ENCODE assay signal across 20 cellular contexts in genomic region chr22:35307892-35308291, GRCh38. TPM values are rescaled to one million over a fixed set of nuclear protein-coding genes. Genes with fewer than 3 reads are reported as not detected.
DNase-seq lines count a peak whose midpoint lies in the region; ATAC-seq and TF ChIP-seq lines count a peak whose summit lies in the region.
"Had no signal": no experiment of that assay in that cellular context is flagged by ENCODE, and none has a peak within 500 bp of the region (broad histone marks: within the 10 kb centered on the region; RNA-seq: fewer than 3 reads in every experiment).

No MANE protein-coding gene starts in this region.

- no peaks in the 10 kb centered on the region for H3K79me2 ChIP-seq in OCI-LY3 (ENCODE audit: low read length)

- no peak overlapping the region for H3K4me2 ChIP-seq in OCI-LY3 (ENCODE audit: low read length)

- H3K36me3 Mint-ChIP-seq in activated T-cell treated with anti-CD3 and anti-CD28 coated beads, Interleukin-2, amount 50 U/mL, for 72 hours (ENCODE audit: insufficient read depth in 2 of 2) = no peaks in the 10 kb centered on the region
- H3K36me3 Mint-ChIP-seq in endothelial cell (ENCODE audit: low read depth, unreplicated experiment) = no peaks in the 10 kb centered on the region
- H3K36me3 Mint-ChIP-seq in stimulated activated effector memory CD8-positive, alpha-beta T cell treated with anti-CD3 and anti-CD28 coated beads, Interleukin-12 subunit alpha, Interleukin-12 subunit beta, amount 100 ng/mL, for 72 hours = peaks cover 4% of the 10 kb centered on the region

- no peaks in the 10 kb centered on the region for H3K27me3 Mint-ChIP-seq in activated T-cell treated with anti-CD3 and anti-CD28 coated beads, Interleukin-2, amount 50 U/mL, for 72 hours (ENCODE audit: low read depth)
- peaks cover 4% of the 10 kb centered on the region for H3K27me3 Mint-ChIP-seq in endothelial cell (ENCODE audit: unreplicated experiment)
- H3K27me3 Mint-ChIP-seq: IgD-negative memory B cell, progenitor cell of endocrine pancreas had no signal

- no peaks in the 10 kb centered on the region for H3K36me3 ChIP-seq in OCI-LY3 (replicated peaks; ENCODE audit: low read depth, low read length)
- H3K36me3 ChIP-seq: vagina had no signal

- H3K27ac ChIP-seq in OCI-LY3 (ENCODE audit: low read length) = peak overlapping the region; percentile 82; the same call in 1 of the 2 replicates
- no peak overlapping the region for H3K27ac ChIP-seq in foreskin keratinocyte
- H3K27ac ChIP-seq: vagina had no signal

- H4K20me1 ChIP-seq in OCI-LY3 (ENCODE audit: insufficient read depth, low read length) = no peaks in the 10 kb centered on the region

- H2AFZ ChIP-seq in OCI-LY3 (ENCODE audit: low read depth, low read length) = no peak overlapping the region

- DNase-seq in activated T-cell treated with anti-CD3 and anti-CD28 coated beads, Interleukin-2, amount 50 U/mL, for 72 hours = no peak
- DNase-seq in activated T-cell treated with anti-CD3 and anti-CD28 coated beads for 4 hours (no peak), endothelial cell (ENCODE audit: low spot score) (peak; percentile 1), foreskin keratinocyte (no peak)
- DNase-seq in stimulated activated effector memory CD8-positive, alpha-beta T cell treated with anti-CD3 and anti-CD28 coated beads, Interleukin-12 subunit alpha, Interleukin-12 subunit beta, amount 100 ng/mL, for 72 hours (ENCODE audit: low spot score in 2 of 2) = no peak
- DNase-seq: C1 segment of cervical spinal cord; central memory CD4-positive, alpha-beta T cell; DMS 273 treated with DMSO at 0.1 percent for 48 hours; effector CD4-positive, alpha-beta T cell; mesenchymal stem cell; nephron progenitor cell; Right ventricle myocardium superior; stimulated activated CD4-positive, alpha-beta T cell treated with anti-CD3 and anti-CD28 coated beads, Interleukin-4, amount 100 ng/mL, for 1 hour had no signal

- no peaks in the 10 kb centered on the region for H3K9me3 ChIP-seq in OCI-LY3 (ENCODE audit: insufficient read depth, low read length)
- H3K9me3 ChIP-seq: vagina had no signal

- H3K9me3 Mint-ChIP-seq in activated T-cell treated with anti-CD3 and anti-CD28 coated beads, Interleukin-2, amount 50 U/mL, for 72 hours = no peaks in the 10 kb centered on the region
- no peaks in the 10 kb centered on the region for H3K9me3 Mint-ChIP-seq in endothelial cell (ENCODE audit: unreplicated experiment)
- no peaks in the 10 kb centered on the region for H3K9me3 Mint-ChIP-seq in stimulated activated effector memory CD8-positive, alpha-beta T cell treated with anti-CD3 and anti-CD28 coated beads, Interleukin-12 subunit alpha, Interleukin-12 subunit beta, amount 100 ng/mL, for 72 hours
- H3K9me3 Mint-ChIP-seq: IgD-negative memory B cell, nephron progenitor cell had no signal

- no peak overlapping the region for H3K9ac ChIP-seq in OCI-LY3 (ENCODE audit: low read length)

- peaks cover 95% of the 10 kb centered on the region for H3K4me1 Mint-ChIP-seq in activated T-cell treated with anti-CD3 and anti-CD28 coated beads, Interleukin-2, amount 50 U/mL, for 72 hours (ENCODE audit: low read depth)
- peaks cover 27% of the 10 kb centered on the region for H3K4me1 Mint-ChIP-seq in endothelial cell (ENCODE audit: unreplicated experiment)
- peaks cover 83% of the 10 kb centered on the region for H3K4me1 Mint-ChIP-seq in stimulated activated effector memory CD8-positive, alpha-beta T cell treated with anti-CD3 and anti-CD28 coated beads, Interleukin-12 subunit alpha, Interleukin-12 subunit beta, amount 100 ng/mL, for 72 hours

- H3K4me3 ChIP-seq in OCI-LY3 (ENCODE audit: low read length) = no peak overlapping the region
- H3K4me3 ChIP-seq: skin epidermis, vagina had no signal

- no peak for TF ChIP-seq CTCF in OCI-LY3 (IDR thresholded peaks at IDR 0.05; ENCODE audit: low read depth, low read length)
- TF ChIP-seq CTCF in endothelial cell (IDR thresholded peaks at IDR 0.05; ENCODE audit: unreplicated experiment) = no peak
- TF ChIP-seq CTCF in foreskin keratinocyte (conservative IDR thresholded peaks at IDR 0.05) = no peak

- H3K4me1 ChIP-seq in OCI-LY3 (ENCODE audit: low read length) (peaks cover 60% of the 10 kb centered on the region), foreskin keratinocyte (no peaks in the 10 kb centered on the region)

- H3K4me3 Mint-ChIP-seq in activated T-cell treated with anti-CD3 and anti-CD28 coated beads, Interleukin-2, amount 50 U/mL, for 72 hours = peak overlapping the region in 1 of 2 donors; percentile 21
- no peak overlapping the region for H3K4me3 Mint-ChIP-seq in endothelial cell (ENCODE audit: unreplicated experiment)
- H3K4me3 Mint-ChIP-seq in stimulated activated effector memory CD8-positive, alpha-beta T cell treated with anti-CD3 and anti-CD28 coated beads, Interleukin-12 subunit alpha, Interleukin-12 subunit beta, amount 100 ng/mL, for 72 hours = no peak overlapping the region

- no peaks in the 10 kb centered on the region for H3K27me3 ChIP-seq in OCI-LY3 (ENCODE audit: low read depth, low read length)
- H3K27me3 ChIP-seq in foreskin keratinocyte = no peaks in the 10 kb centered on the region
- H3K27me3 ChIP-seq: vagina had no signal

- no peak for ATAC-seq in activated T-cell treated with anti-CD3 and anti-CD28 coated beads, Interleukin-2, amount 50 U/mL, for 72 hours (replicated peaks in 1 of 2)
- no peak for ATAC-seq in stimulated activated effector memory CD8-positive, alpha-beta T cell treated with anti-CD3 and anti-CD28 coated beads, Interleukin-12 subunit alpha, Interleukin-12 subunit beta, amount 100 ng/mL, for 72 hours
- ATAC-seq in HG03432 (IDR thresholded peaks at IDR 0.05; ENCODE audit: unreplicated experiment) = no peak
- ATAC-seq in GM21515 (IDR thresholded peaks at IDR 0.05; ENCODE audit: unreplicated experiment) = no peak
- ATAC-seq in foreskin keratinocyte = no peak

- H3K27ac Mint-ChIP-seq in activated T-cell treated with anti-CD3 and anti-CD28 coated beads, Interleukin-2, amount 50 U/mL, for 72 hours = peak overlapping the region; percentile 21
- H3K27ac Mint-ChIP-seq in endothelial cell (ENCODE audit: unreplicated experiment) = no peak overlapping the region
- peak overlapping the region; percentile 63 for H3K27ac Mint-ChIP-seq in stimulated activated effector memory CD8-positive, alpha-beta T cell treated with anti-CD3 and anti-CD28 coated beads, Interleukin-12 subunit alpha, Interleukin-12 subunit beta, amount 100 ng/mL, for 72 hours
- H3K27ac Mint-ChIP-seq: progenitor cell of endocrine pancreas had no signal

RNA-seq across cellular contexts. Expression of gene TOM1, which starts 8.2 kb away (rescaled TPM):
- total RNA-seq in activated T-cell treated with anti-CD3 and anti-CD28 coated beads, Interleukin-2, amount 50 U/mL, for 72 hours = 10 to 100 TPM; 38.4 to 40.4 TPM
- total RNA-seq in endothelial cell (ENCODE audit: unreplicated experiment) = 32.0 TPM
- 9.0 and 10.0 TPM in 2 replicates for total RNA-seq in foreskin keratinocyte
- 8.9 and 10.4 TPM in 2 replicates for polyA plus RNA-seq in foreskin keratinocyte

RNA-seq across cellular contexts. Expression of gene HMGXB4, which starts 50.6 kb away (rescaled TPM):
- total RNA-seq in activated T-cell treated with anti-CD3 and anti-CD28 coated beads, Interleukin-2, amount 50 U/mL, for 72 hours = 10 to 100 TPM; 39.3 to 43.5 TPM
- total RNA-seq in endothelial cell (ENCODE audit: unreplicated experiment) (21.4 TPM), foreskin keratinocyte (19.8 and 20.5 TPM in 2 replicates)
- 5.4 and 7.1 TPM in 2 replicates for polyA plus RNA-seq in foreskin keratinocyte
